ENCODE assay signal across 8 cellular contexts in the genomic region with DNA sequence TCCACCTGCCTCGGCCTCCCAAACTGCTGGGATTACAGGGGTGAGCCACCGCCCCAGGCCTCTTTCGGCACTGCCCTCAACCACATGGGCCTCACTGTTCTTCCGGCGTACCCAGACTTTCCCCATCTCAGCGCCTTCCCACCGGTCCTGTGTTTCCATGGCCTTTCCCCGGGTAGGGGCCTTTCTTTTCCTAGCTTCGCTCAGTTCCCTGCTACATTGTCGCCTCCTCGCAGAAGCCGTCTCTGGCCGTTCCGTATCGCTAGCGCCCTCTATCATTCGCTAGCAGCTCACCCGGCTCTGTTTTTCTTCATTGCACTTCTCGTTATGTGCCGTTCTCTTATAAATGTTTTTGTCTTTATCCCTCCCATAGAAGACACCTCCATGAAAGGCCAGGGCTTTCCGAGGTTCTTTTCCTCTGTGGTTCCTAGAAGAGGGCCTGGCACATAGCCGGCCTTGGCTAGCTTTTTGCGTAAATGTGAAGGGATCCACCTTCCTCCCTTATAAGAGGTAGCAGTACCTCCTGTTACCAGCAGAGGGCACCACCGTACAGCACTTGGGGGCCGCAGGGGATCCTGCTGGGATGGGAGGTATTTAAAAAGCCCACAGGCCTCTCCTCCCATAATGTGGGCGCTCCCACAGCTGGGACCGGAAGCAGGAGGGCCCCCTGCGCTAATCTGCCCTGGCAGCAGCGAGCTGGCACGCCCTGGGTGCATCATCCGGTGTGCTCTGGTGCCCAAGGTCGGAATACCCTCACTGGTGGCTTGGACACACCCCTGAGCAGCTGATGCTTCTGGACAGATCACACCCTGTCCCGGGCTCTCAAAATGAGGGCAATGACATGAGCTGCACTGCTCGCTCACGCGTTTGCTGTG. TPM values are rescaled to one million over a fixed set of nuclear protein-coding genes. Genes with fewer than 3 reads are reported as not detected.
DNase-seq lines count a peak whose midpoint lies in the region; ATAC-seq and TF ChIP-seq lines count a peak whose summit lies in the region.

No MANE protein-coding gene starts in this region.

- peaks cover 39% of the 10 kb centered on the region for H3K4me1 Mint-ChIP-seq in activated T-cell treated with anti-CD3 and anti-CD28 coated beads, Interleukin-2, amount 50 U/mL, for 24 hours (ENCODE audit: low read depth)

- peak overlapping the region; percentile 80 for H3K4me3 Mint-ChIP-seq in activated T-cell treated with anti-CD3 and anti-CD28 coated beads, Interleukin-2, amount 50 U/mL, for 24 hours

- H3K9me3 ChIP-seq in A673 (ENCODE audit: low read depth, low read length, poor library complexity, severe bottlenecking): no peaks in the 10 kb centered on the region
- no peaks in the 10 kb centered on the region for H3K9me3 ChIP-seq in KOPT-K1 (ENCODE audit: insufficient read depth, low read length, poor library complexity, severe bottlenecking)
- no peaks in the 10 kb centered on the region for H3K9me3 ChIP-seq in PC-3 (ENCODE audit: low read length)
- H3K9me3 ChIP-seq in esophagus squamous epithelium: no peaks in the 10 kb centered on the region

- peak overlapping the region; percentile 94 for H3K27ac Mint-ChIP-seq in activated T-cell treated with anti-CD3 and anti-CD28 coated beads, Interleukin-2, amount 50 U/mL, for 24 hours

- peak; percentile 100 for TF ChIP-seq CTCF in A673 (conservative IDR thresholded peaks at IDR 0.05; ENCODE audit: low read depth, low read length)
- peak; percentile 99 for TF ChIP-seq CTCF in PC-3 (conservative IDR thresholded peaks at IDR 0.05; ENCODE audit: low read depth, low read length)
- peak; percentile 95 to 100 (median 99) for TF ChIP-seq CTCF in esophagus squamous epithelium (IDR thresholded peaks at IDR 0.05)

- CTCF ChIA-PET in A673 (lab: Charles Lee): interaction anchor here (0.6 to 2.1 kb wide), 31 partner anchors 9 to 801 kb away, joined by 3 to 46 read pairs (median 5); partner anchors contain the start of genes ACVRL1, ATG101, KRT80 and NR4A1
- CTCF ChIA-PET in PC-3 (lab: Charles Lee): interaction anchor here (0.5 to 2.0 kb wide), 27 partner anchors 11 to 1518 kb away, joined by 3 to 28 read pairs (median 4); partner anchors contain the start of genes ATG101 and NR4A1

- H3K4me3 ChIP-seq in A673 (ENCODE audit: low read depth, low read length, poor library complexity, severe bottlenecking) (peak overlapping the region; percentile 44), PC-3 (ENCODE audit: low read length) (peak overlapping the region; percentile 64), esophagus squamous epithelium (peak overlapping the region; percentile 9 to 59 (median 38))

- H3K9me3 Mint-ChIP-seq in activated T-cell treated with anti-CD3 and anti-CD28 coated beads, Interleukin-2, amount 50 U/mL, for 24 hours: no peaks in the 10 kb centered on the region

- intact Hi-C loops in A673 (cut with micrococcal nuclease; ENCODE audit: unreplicated experiment): loop anchor here (1.0 to 2.0 kb wide), 4 partner anchors 45 to 131 kb away; no protein-coding TSS in a partner anchor
- intact Hi-C loops in PC-3 (cut with micrococcal nuclease): loop anchor here (1.0 kb wide), 4 partner anchors 26 to 91 kb away; partner anchors contain the start of genes ATG101 and NR4A1
- intact Hi-C loops in esophagus squamous epithelium (cut with DNase I): loop anchor here (5.0 kb wide), 1 partner anchor 57 kb away; no protein-coding TSS in a partner anchor

- peak; percentile 45 for ATAC-seq in GM19043 (IDR thresholded peaks at IDR 0.05; ENCODE audit: low read depth, unreplicated experiment)
- ATAC-seq in PC-3: peak; percentile 52

- POLR2A ChIA-PET in A673 (lab: Charles Lee; ENCODE audit: low non-redundant PET) (no interaction called here), PC-3 (lab: Charles Lee; ENCODE audit: unreplicated experiment) (interaction anchor here (0.5 to 0.6 kb wide), 2 partner anchors 25 to 39 kb away, joined by 4 to 5 read pairs; no protein-coding TSS in a partner anchor)

- WGBS in esophagus squamous epithelium, 2 donors: 10 to 11% methylated on average over 25 to 28 of the region's 36 CpGs

- no peaks in the 10 kb centered on the region for H3K9me2 ChIP-seq in PC-3 (replicated peaks; ENCODE audit: low read length)

- peak overlapping the region; percentile 77 for H3K27ac ChIP-seq in A673 (ENCODE audit: low read depth, low read length, poor library complexity, severe bottlenecking)
- H3K27ac ChIP-seq in KOPT-K1 (ENCODE audit: low read depth, low read length, poor library complexity, severe bottlenecking): peak overlapping the region; percentile 72
- no peak overlapping the region for H3K27ac ChIP-seq in PC-3 (ENCODE audit: low read length)
- H3K27ac ChIP-seq in esophagus squamous epithelium: peak overlapping the region; percentile 57 to 89 (median 78)

- H3K27me3 ChIP-seq in A673 (replicated peaks; ENCODE audit: insufficient read depth, low read depth, low read length, poor library complexity) (no peaks in the 10 kb centered on the region), PC-3 (ENCODE audit: low read length) (no peaks in the 10 kb centered on the region), esophagus squamous epithelium (peaks cover 0 to 19% (median 0%) of the 10 kb centered on the region in 4 donors)

- no peaks in the 10 kb centered on the region for H4K20me1 ChIP-seq in PC-3 (ENCODE audit: low read length)

- TF ChIP-seq POLR2A in esophagus squamous epithelium (IDR thresholded peaks at IDR 0.05): no peak

- no peaks in the 10 kb centered on the region for H3F3A ChIP-seq in PC-3 (ENCODE audit: low read length, unreplicated experiment)

- no peaks in the 10 kb centered on the region for H3K79me2 ChIP-seq in PC-3 (ENCODE audit: low read length)

- H3K4me2 ChIP-seq in PC-3 (ENCODE audit: low read length): peak overlapping the region; percentile 84

- no TSS peak for BruUV-seq in A673 (replicated peaks; lab: Mats Ljungman, UMichigan)
- BruUV-seq in PC-3 (replicated peaks; lab: Mats Ljungman, UMichigan): no TSS peak

- 0 out of 2 replicates have a peak overlapping the region, but pooled peaks have one; percentile 11 for H3K9ac ChIP-seq in PC-3 (ENCODE audit: low read length)

- H2AFZ ChIP-seq in PC-3 (ENCODE audit: low read length): peak overlapping the region; percentile 88

- no peaks in the 10 kb centered on the region for H3K36me3 Mint-ChIP-seq in activated T-cell treated with anti-CD3 and anti-CD28 coated beads, Interleukin-2, amount 50 U/mL, for 24 hours (ENCODE audit: low read depth)

- DNase-seq in A673 (ENCODE audit: low spot score) (peak; percentile 95), PC-3 (peak; percentile 90), esophagus squamous epithelium (lab: John Stamatoyannopoulos, UW) (no peak), myocyte (ENCODE audit: low read depth) (peak; percentile 95)
- peak; percentile 87 for DNase-seq in activated T-cell treated with anti-CD3 and anti-CD28 coated beads, Interleukin-2, amount 50 U/mL, for 24 hours
- DNase-seq in stimulated activated CD8-positive, alpha-beta memory T cell treated with anti-CD3 and anti-CD28 coated beads, Interleukin-7, amount 100 ng/mL, for 1 hour (ENCODE audit: low read depth in 2 of 2): peak; percentile 66 to 73

- H3K4me1 ChIP-seq in A673 (ENCODE audit: insufficient read depth, low read length, poor library complexity, severe bottlenecking) (peaks cover 33% of the 10 kb centered on the region), PC-3 (ENCODE audit: insufficient read depth, low read length) (peaks cover 18% of the 10 kb centered on the region), esophagus squamous epithelium (peaks cover 20 to 44% (median 23%) of the 10 kb centered on the region in 3 donors)

- no peaks in the 10 kb centered on the region for H3K27me3 Mint-ChIP-seq in activated T-cell treated with anti-CD3 and anti-CD28 coated beads, Interleukin-2, amount 50 U/mL, for 24 hours

- H3K36me3 ChIP-seq in A673 (ENCODE audit: insufficient read depth, low read length, poor library complexity, severe bottlenecking) (no peaks in the 10 kb centered on the region), KOPT-K1 (ENCODE audit: insufficient read depth, low read length) (no peaks in the 10 kb centered on the region), PC-3 (ENCODE audit: low read depth, low read length) (no peaks in the 10 kb centered on the region), esophagus squamous epithelium (no peaks in the 10 kb centered on the region)

RNA-seq across cellular contexts. Expression of gene TAMALIN, which starts 18.8 kb away (rescaled TPM):
- total RNA-seq in A673 (2021) (4.8 and 5.4 TPM in 2 replicates), PC-3 (2014; rRNA removed) (0.29 and 0.58 TPM in 2 replicates), esophagus squamous epithelium (10 to 100 TPM in 1 of 4 donors, 1 to 10 TPM in 3; 1.7 to 10.7 (median 3.6) TPM), myocyte (64.9 and 96.8 TPM in 2 replicates)
- 247 TPM for polyA plus RNA-seq in myocyte (2012)

RNA-seq across cellular contexts. Expression of gene NR4A1, which starts 25.7 kb away (rescaled TPM):
- total RNA-seq in A673 (2021): 12.5 and 19.8 TPM in 2 replicates
- 90.7 and 110 TPM in 2 replicates for total RNA-seq in PC-3 (2014; rRNA removed)
- total RNA-seq in esophagus squamous epithelium: 10 to 100 TPM in 1 of 4 donors, 1 to 10 TPM in 3; 3.4 to 12.6 (median 5.6) TPM
- total RNA-seq in myocyte: 3.4 and 5.5 TPM in 2 replicates
- polyA plus RNA-seq in myocyte (2012): 2.7 TPM

RNA-seq across cellular contexts. Expression of gene ATG101, which starts 44.2 kb away (rescaled TPM):
- total RNA-seq in A673 (2021): 52.0 and 54.3 TPM in 2 replicates
- 110 and 167 TPM in 2 replicates for total RNA-seq in PC-3 (2014; rRNA removed)
- 10 to 100 TPM; 36.7 to 54.7 (median 40.4) TPM for total RNA-seq in esophagus squamous epithelium
- 93.8 and 105 TPM in 2 replicates for total RNA-seq in myocyte
- polyA plus RNA-seq in myocyte (2012): 152 TPM

RNA-seq across cellular contexts. Expression of gene SMIM41, which starts 54.0 kb away (rescaled TPM):
- total RNA-seq in A673 (2021) (0.24 and 0.28 TPM in 2 replicates), PC-3 (2014; rRNA removed) (not detected in 2 replicates), esophagus squamous epithelium (1 to 10 TPM in 2 of 4 donors, under 1 TPM in 1, not detected in 1; 0.50 to 5.7 (median 1.8) TPM), myocyte (not detected in 2 replicates)
- 0.11 TPM for polyA plus RNA-seq in myocyte (2012)
